Comparison of ENCODE assay signal across 18 cellular contexts in genomic region chr2:130264501-130264900, GRCh38.
DNase-seq lines count a peak whose midpoint lies in the region; ATAC-seq and TF ChIP-seq lines count a peak whose summit lies in the region.
"Had no signal": no experiment of that assay in that cellular context is flagged by ENCODE, and none has a peak within 500 bp of the region (broad histone marks: within the 10 kb centered on the region; RNA-seq: fewer than 3 reads in every experiment).

No MANE protein-coding gene starts in this region.

- H3K27me3 ChIP-seq in spleen (replicated peaks in 1 of 7): peaks cover 0 to 41% (median 0%) of the 10 kb centered on the region in 7 donors
- H3K27me3 ChIP-seq: BE2C had no signal

- intact Hi-C loops in activated CD4-positive, alpha-beta T cell treated with anti-CD3 and anti-CD28 coated beads, Interleukin-2, amount 10 ng/mL, durations not matched to agents 24 days and 14 days (cut with micrococcal nuclease): no loop called here
- intact Hi-C loops in spleen (cut with DNase I; ENCODE audit: low total_unique reads): no loop called here

- DNase-seq in activated CD4-positive, alpha-beta T cell treated with anti-CD3 and anti-CD28 coated beads, Interleukin-2, amount 10 ng/mL, durations not matched to agents 24 days and 14 days: peak; percentile 34
- DNase-seq in activated CD4-positive, alpha-beta T cell treated with anti-CD3 and anti-CD28 coated beads for 1 hour: no peak
- peak; percentile 15 for DNase-seq in left lobe of liver (ENCODE audit: low spot score)
- DNase-seq in spleen: peak; percentile 55
- no peak for DNase-seq in T-helper 9 cell
- DNase-seq in Ammon's horn (ENCODE audit: low spot score): no peak
- DNase-seq: BE2C; Caco-2; CD4-positive, CD25-positive, alpha-beta regulatory T cell; CD8-positive, alpha-beta T cell; DMS153; DND-41; GM23248; HCEC 1CT had no signal

- H3K9me3 ChIP-seq in spleen: no peaks in the 10 kb centered on the region
- H3K9me3 ChIP-seq: BE2C, Caco-2 had no signal

- H3K4me3 Mint-ChIP-seq in activated CD4-positive, alpha-beta T cell treated with anti-CD3 and anti-CD28 coated beads, Interleukin-2, amount 10 ng/mL, durations not matched to agents 24 days and 14 days: no peak overlapping the region
- H3K4me3 Mint-ChIP-seq: CD4-positive, CD25-positive, alpha-beta regulatory T cell; CD8-positive, alpha-beta T cell had no signal

- H3K27me3 Mint-ChIP-seq in activated CD4-positive, alpha-beta T cell treated with anti-CD3 and anti-CD28 coated beads, Interleukin-2, amount 10 ng/mL, durations not matched to agents 24 days and 14 days: peaks cover 6% of the 10 kb centered on the region

- no peaks in the 10 kb centered on the region for H3K36me3 ChIP-seq in spleen
- H3K36me3 ChIP-seq: BE2C had no signal

- no peak for TF ChIP-seq CTCF in spleen (IDR thresholded peaks at IDR 0.05 in 8 of 11, conservative IDR thresholded peaks at IDR 0.05 in 3 of 11)

- H3K4me1 Mint-ChIP-seq in activated CD4-positive, alpha-beta T cell treated with anti-CD3 and anti-CD28 coated beads, Interleukin-2, amount 10 ng/mL, durations not matched to agents 24 days and 14 days: no peaks in the 10 kb centered on the region
- H3K4me1 Mint-ChIP-seq: CD4-positive, CD25-positive, alpha-beta regulatory T cell had no signal

- no peaks in the 10 kb centered on the region for H3K4me1 ChIP-seq in spleen
- H3K4me1 ChIP-seq: Caco-2 had no signal

- WGBS in spleen, 5 donors: 77 to 91% (median 83%) methylated on average over 5 of the region's 5 CpGs

- no peaks in the 10 kb centered on the region for H3K36me3 Mint-ChIP-seq in activated CD4-positive, alpha-beta T cell treated with anti-CD3 and anti-CD28 coated beads, Interleukin-2, amount 10 ng/mL, durations not matched to agents 24 days and 14 days (ENCODE audit: low read depth)
- H3K36me3 Mint-ChIP-seq: CD4-positive, CD25-positive, alpha-beta regulatory T cell; CD8-positive, alpha-beta T cell had no signal

- H3K4me3 ChIP-seq in spleen: no peak overlapping the region
- H3K4me3 ChIP-seq: GM23248 had no signal

- ATAC-seq in left lobe of liver: no peak
- no peak for ATAC-seq in HG02678 (IDR thresholded peaks at IDR 0.05; ENCODE audit: unreplicated experiment)
- no peak for ATAC-seq in GM19328 (IDR thresholded peaks at IDR 0.05; ENCODE audit: unreplicated experiment)
- ATAC-seq: CD8-positive, alpha-beta T cell had no signal

- no peak overlapping the region for H3K27ac ChIP-seq in spleen
- H3K27ac ChIP-seq: 22Rv1, C4-2B, GM23248 had no signal

- H3K27ac Mint-ChIP-seq in activated CD4-positive, alpha-beta T cell treated with anti-CD3 and anti-CD28 coated beads, Interleukin-2, amount 10 ng/mL, durations not matched to agents 24 days and 14 days: no peak overlapping the region
- H3K27ac Mint-ChIP-seq: CD4-positive, CD25-positive, alpha-beta regulatory T cell; CD8-positive, alpha-beta T cell had no signal

- TF ChIP-seq POLR2A in spleen (IDR thresholded peaks at IDR 0.05): no peak

- no peaks in the 10 kb centered on the region for H3K9me3 Mint-ChIP-seq in activated CD4-positive, alpha-beta T cell treated with anti-CD3 and anti-CD28 coated beads, Interleukin-2, amount 10 ng/mL, durations not matched to agents 24 days and 14 days
- H3K9me3 Mint-ChIP-seq: CD4-positive, CD25-positive, alpha-beta regulatory T cell; CD8-positive, alpha-beta T cell had no signal

Comparison
In these comparisons a context has a peak if more than half of its experiments do, and no peak if none do; other contexts are left out.
1. DNase-seq: peak in activated CD4-positive, alpha-beta T cell treated with anti-CD3 and anti-CD28 coated beads, Interleukin-2, amount 10 ng/mL, durations not matched to agents 24 days and 14 days (single experiment), left lobe of liver (single experiment) and spleen (single experiment); none in activated CD4-positive, alpha-beta T cell treated with anti-CD3 and anti-CD28 coated beads for 1 hour (single experiment), T-helper 9 cell (single experiment) and Ammon's horn (single experiment).